Comparison of ENCODE assay signal across 26 cellular contexts in genomic region chr4:117135634-117136354, GRCh38. TPM values are rescaled to one million over a fixed set of nuclear protein-coding genes. Genes with fewer than 3 reads are reported as not detected.
DNase-seq lines count a peak whose midpoint lies in the region; ATAC-seq and TF ChIP-seq lines count a peak whose summit lies in the region.
"Had no signal": no experiment of that assay in that cellular context is flagged by ENCODE, and none has a peak within 500 bp of the region (broad histone marks: within the 10 kb centered on the region; RNA-seq: fewer than 3 reads in every experiment).

No MANE protein-coding gene starts in this region.

- H3K4me2 ChIP-seq in MM.1S (ENCODE audit: low read depth, low read length): no peak overlapping the region
- H3K4me2 ChIP-seq in osteoblast (ENCODE audit: insufficient read depth, low read length): no peak overlapping the region

- H3K36me3 Mint-ChIP-seq in endodermal cell (ENCODE audit: low read depth): peaks cover 2% of the 10 kb centered on the region
- H3K36me3 Mint-ChIP-seq: CD4-positive, CD25-positive, alpha-beta regulatory T cell; T-cell; type B pancreatic cell had no signal

- intact Hi-C loops in left lung (cut with DNase I): no loop called here

- no peaks in the 10 kb centered on the region for H3F3A ChIP-seq in MM.1S (ENCODE audit: insufficient read depth, low read length)

- H3K27ac Mint-ChIP-seq in endodermal cell: no peak overlapping the region
- H3K27ac Mint-ChIP-seq: activated naive CD4-positive, alpha-beta T cell treated with anti-CD3 and anti-CD28 coated beads, Interleukin-2, amount 50 U/mL, for 72 hours; activated T-helper 1 cell treated with anti-CD3 and anti-CD28 coated beads, Interleukin-12 subunit alpha, Interleukin-12 subunit beta, Interleukin-2, Interleukin-4 antibody, amounts not matched to agents 30 ng/mL and 10 ng/mL and 1 ng/mL, durations not matched to agents 14 hours and 24 hours and 36 hours; CD4-positive, CD25-positive, alpha-beta regulatory T cell; nephron progenitor cell; stimulated activated naive CD8-positive, alpha-beta T cell treated with anti-CD3 and anti-CD28 coated beads, Interleukin-15, amount 100 ng/mL, for 72 hours; T-cell; type B pancreatic cell had no signal

- peaks cover 3% of the 10 kb centered on the region for H3K4me1 Mint-ChIP-seq in endodermal cell
- H3K4me1 Mint-ChIP-seq: CD4-positive, CD25-positive, alpha-beta regulatory T cell; stimulated activated naive CD8-positive, alpha-beta T cell treated with anti-CD3 and anti-CD28 coated beads, Interleukin-15, amount 100 ng/mL, for 72 hours; T-cell had no signal

- H3K4me3 Mint-ChIP-seq in endodermal cell: no peak overlapping the region
- H3K4me3 Mint-ChIP-seq: activated T-helper 1 cell treated with anti-CD3 and anti-CD28 coated beads, Interleukin-12 subunit alpha, Interleukin-12 subunit beta, Interleukin-2, Interleukin-4 antibody, amounts not matched to agents 30 ng/mL and 10 ng/mL and 1 ng/mL, durations not matched to agents 14 hours and 24 hours and 36 hours; CD4-positive, CD25-positive, alpha-beta regulatory T cell; nephron progenitor cell; stimulated activated naive CD8-positive, alpha-beta T cell treated with anti-CD3 and anti-CD28 coated beads, Interleukin-15, amount 100 ng/mL, for 72 hours; T-cell; type B pancreatic cell had no signal

- DNase-seq in GM12865 (ENCODE audit: low read depth) (peak; percentile 26), MM.1S (peak; percentile 13), endodermal cell (no peak), osteoblast (ENCODE audit: insufficient read length, low spot score, missing footprints) (no peak), left lung (no peak)
- no peak for DNase-seq in activated effector memory CD4-positive, alpha-beta T cell treated with Interleukin-2 at 50 U/mL for 16 hours
- DNase-seq: activated CD4-positive, alpha-beta T cell treated with anti-CD3 and anti-CD28 coated beads for 4 hours; CD4-positive, CD25-positive, alpha-beta regulatory T cell; DMS79; effector CD4-positive, alpha-beta T cell; left colon; midbrain; NCI-H2029; nephron progenitor cell; posterior cingulate gyrus; SHP77; stimulated activated naive CD8-positive, alpha-beta T cell treated with anti-CD3 and anti-CD28 coated beads, Interleukin-15, amount 100 ng/mL, for 72 hours; T-cell had no signal

- TF ChIP-seq CTCF in GM12865 (IDR thresholded peaks at IDR 0.05; ENCODE audit: insufficient read depth, low read depth, low read length, missing control alignments): no peak
- TF ChIP-seq CTCF in MM.1S (IDR thresholded peaks at IDR 0.05; ENCODE audit: low read length): no peak
- peak; percentile 43 for TF ChIP-seq CTCF in endodermal cell (conservative IDR thresholded peaks at IDR 0.05)
- no peak for TF ChIP-seq CTCF in osteoblast (IDR thresholded peaks at IDR 0.05; ENCODE audit: extremely low read depth, low read depth, low read length)
- TF ChIP-seq CTCF in left lung (IDR thresholded peaks at IDR 0.05): no peak

- ATAC-seq in HG03442 (IDR thresholded peaks at IDR 0.05; ENCODE audit: unreplicated experiment) (no peak), HG03280 (IDR thresholded peaks at IDR 0.05; ENCODE audit: unreplicated experiment) (no peak), left lung (no peak)
- ATAC-seq: activated naive CD4-positive, alpha-beta T cell treated with anti-CD3 and anti-CD28 coated beads, Interleukin-2, amount 50 U/mL, for 72 hours; gastroesophageal sphincter; K562; left colon; stimulated activated naive CD8-positive, alpha-beta T cell treated with anti-CD3 and anti-CD28 coated beads, Interleukin-15, amount 100 ng/mL, for 72 hours; T-cell had no signal

- H3K4me1 ChIP-seq in MM.1S (ENCODE audit: low read length) (no peaks in the 10 kb centered on the region; the same call in none of the 2 replicates), endodermal cell (ENCODE audit: control insufficient read depth, insufficient read depth, low read length) (no peaks in the 10 kb centered on the region), osteoblast (ENCODE audit: insufficient read depth, low read length) (no peaks in the 10 kb centered on the region), left lung (no peaks in the 10 kb centered on the region)

- no peaks in the 10 kb centered on the region for H3K9me2 ChIP-seq in MM.1S (replicated peaks; ENCODE audit: insufficient read depth, low read length)

- H3K9me3 Mint-ChIP-seq in endodermal cell: peaks cover 15% of the 10 kb centered on the region

- H4K20me1 ChIP-seq in MM.1S (ENCODE audit: insufficient read depth, low read length) (no peaks in the 10 kb centered on the region), osteoblast (ENCODE audit: insufficient read depth, low read length) (no peaks in the 10 kb centered on the region)

- no peak overlapping the region for H3K4me3 ChIP-seq in GM12865 (ENCODE audit: low read depth, low read length)
- no peak overlapping the region for H3K4me3 ChIP-seq in MM.1S (ENCODE audit: low read length)
- no peak overlapping the region for H3K4me3 ChIP-seq in endodermal cell (ENCODE audit: low read length)
- H3K4me3 ChIP-seq in osteoblast (ENCODE audit: insufficient read depth, low read length): no peak overlapping the region
- H3K4me3 ChIP-seq in left lung: no peak overlapping the region
- H3K4me3 ChIP-seq: esophagus muscularis mucosa, gastroesophageal sphincter, K562 had no signal

- H2AFZ ChIP-seq in MM.1S (ENCODE audit: low read length): no peak overlapping the region
- peak overlapping the region; percentile 10 for H2AFZ ChIP-seq in osteoblast (ENCODE audit: low read length)

- H3K27me3 Mint-ChIP-seq in endodermal cell (ENCODE audit: insufficient read depth): no peaks in the 10 kb centered on the region
- H3K27me3 Mint-ChIP-seq: CD4-positive, CD25-positive, alpha-beta regulatory T cell; stimulated activated naive CD8-positive, alpha-beta T cell treated with anti-CD3 and anti-CD28 coated beads, Interleukin-15, amount 100 ng/mL, for 72 hours; T-cell; type B pancreatic cell had no signal

- no peaks in the 10 kb centered on the region for H3K79me2 ChIP-seq in MM.1S (ENCODE audit: low read length)
- no peaks in the 10 kb centered on the region for H3K79me2 ChIP-seq in osteoblast (ENCODE audit: insufficient read depth, low read length)

- H3K36me3 ChIP-seq in MM.1S (replicated peaks; ENCODE audit: insufficient read depth, low read length) (no peaks in the 10 kb centered on the region; the same call in 1 of the 2 replicates), endodermal cell (ENCODE audit: control insufficient read depth, insufficient read depth, low read length) (no peaks in the 10 kb centered on the region), osteoblast (ENCODE audit: insufficient read depth, low read length) (no peaks in the 10 kb centered on the region), left lung (no peaks in the 10 kb centered on the region)
- H3K36me3 ChIP-seq: esophagus muscularis mucosa, gastroesophageal sphincter had no signal

- H3K9me3 ChIP-seq in MM.1S (replicated peaks; ENCODE audit: insufficient read depth, low read length) (no peaks in the 10 kb centered on the region), endodermal cell (ENCODE audit: control insufficient read depth, low read length) (peaks cover 9% of the 10 kb centered on the region), osteoblast (ENCODE audit: low read depth, low read length) (no peaks in the 10 kb centered on the region), left lung (no peaks in the 10 kb centered on the region)
- H3K9me3 ChIP-seq: esophagus muscularis mucosa, gastroesophageal sphincter had no signal

- H3K27me3 ChIP-seq in MM.1S (replicated peaks; ENCODE audit: insufficient read depth, low read length) (no peaks in the 10 kb centered on the region), endodermal cell (ENCODE audit: control insufficient read depth, insufficient read depth, low read length, poor library complexity, severe bottlenecking) (no peaks in the 10 kb centered on the region), osteoblast (ENCODE audit: insufficient read depth, low read length) (no peaks in the 10 kb centered on the region), left lung (no peaks in the 10 kb centered on the region)
- H3K27me3 ChIP-seq: esophagus muscularis mucosa, gastroesophageal sphincter had no signal

- H3K9ac ChIP-seq in MM.1S (ENCODE audit: low read length): no peak overlapping the region
- H3K9ac ChIP-seq in endodermal cell (ENCODE audit: extremely low read depth, low read length, poor library complexity, severe bottlenecking): no peak overlapping the region

- H3K27ac ChIP-seq in MM.1S (ENCODE audit: low read length) (no peak overlapping the region), endodermal cell (ENCODE audit: low read depth, low read length) (no peak overlapping the region), osteoblast (ENCODE audit: low read depth, low read length) (no peak overlapping the region), left lung (no peak overlapping the region)
- H3K27ac ChIP-seq: esophagus muscularis mucosa, gastroesophageal sphincter had no signal

RNA-seq across cellular contexts. Expression of gene TRAM1L1, which starts 50.4 kb away (rescaled TPM):
- total RNA-seq in endodermal cell (1 to 10 TPM; 1.8 to 5.0 TPM), osteoblast (4.3 and 8.5 TPM in 2 replicates), left lung (1 to 10 TPM in 1 of 2 donors, under 1 TPM in 1; 0.81 to 3.3 TPM)
- polyA plus RNA-seq in endodermal cell (2013, experiment 1 of 2): 6.7 TPM
- 5.8 TPM for polyA plus RNA-seq in endodermal cell (2013, experiment 2 of 2)
- total RNA-seq: activated naive CD4-positive, alpha-beta T cell treated with anti-CD3 and anti-CD28 coated beads, Interleukin-2, amount 50 U/mL, for 72 hours; activated T-helper 1 cell treated with anti-CD3 and anti-CD28 coated beads, Interleukin-12 subunit alpha, Interleukin-12 subunit beta, Interleukin-2, Interleukin-4 antibody, amounts not matched to agents 30 ng/mL and 10 ng/mL and 1 ng/mL, durations not matched to agents 14 hours and 24 hours and 36 hours; CD4-positive, CD25-positive, alpha-beta regulatory T cell; T-cell had no signal
- polyA plus RNA-seq: CD4-positive, CD25-positive, alpha-beta regulatory T cell had no signal

Comparison
In these comparisons a context has a peak if more than half of its experiments do, and no peak if none do; other contexts are left out.
1. DNase-seq: peak in GM12865 (single experiment) and MM.1S (single experiment); none in endodermal cell (single experiment), osteoblast (single experiment), activated effector memory CD4-positive, alpha-beta T cell treated with Interleukin-2 at 50 U/mL for 16 hours (single experiment) and left lung (0 of 2).